Comparison of ENCODE assay signal across 23 cellular contexts in genomic region chr1:157721985-157722384, GRCh38. TPM values are rescaled to one million over a fixed set of nuclear protein-coding genes. Genes with fewer than 3 reads are reported as not detected.
DNase-seq lines count a peak whose midpoint lies in the region; ATAC-seq, FAIRE-seq and TF ChIP-seq lines count a peak whose summit lies in the region.
"Had no signal": no experiment of that assay in that cellular context is flagged by ENCODE, and none has a peak within 500 bp of the region (broad histone marks: within the 10 kb centered on the region; RNA-seq: fewer than 3 reads in every experiment).

No MANE protein-coding gene starts in this region.

- no peak for TF ChIP-seq EP300 in K562 (IDR thresholded peaks at IDR 0.05; ENCODE audit: low read length)

- H3K4me1 Mint-ChIP-seq in natural killer cell, result peaks cover 62 to 70% of the 10 kb centered on the region in 2 donors
- peaks cover 27% of the 10 kb centered on the region for H3K4me1 Mint-ChIP-seq in stimulated activated effector memory CD8-positive, alpha-beta T cell treated with anti-CD3 and anti-CD28 coated beads, Interleukin-12 subunit alpha, Interleukin-12 subunit beta, amount 100 ng/mL, for 72 hours

- H3K27ac ChIP-seq in BLaER1 (no peak overlapping the region), K562 (ENCODE audit: extremely low read depth, low read depth, low read length) (no peak overlapping the region)
- H3K27ac ChIP-seq: GM23248 had no signal

- CTCF ChIA-PET in K562 (lab: Yijun Ruan, JAX; ENCODE audit: low intra/inter-chr PET ratio), result interaction anchor here (0.6 kb wide), 1 partner anchor 42 kb away, joined by 5 read pairs; no protein-coding TSS in a partner anchor

- no peaks in the 10 kb centered on the region for H3K79me2 ChIP-seq in K562 (ENCODE audit: control insufficient read depth, insufficient read depth, low read length)

- peak overlapping the region; percentile 84 to 92 for H3K27ac Mint-ChIP-seq in natural killer cell
- H3K27ac Mint-ChIP-seq in stimulated activated effector memory CD8-positive, alpha-beta T cell treated with anti-CD3 and anti-CD28 coated beads, Interleukin-12 subunit alpha, Interleukin-12 subunit beta, amount 100 ng/mL, for 72 hours, result no peak overlapping the region
- H3K27ac Mint-ChIP-seq: CD14-positive monocyte; CD4-positive, alpha-beta memory T cell; HFFc6 had no signal

- H3K9me3 ChIP-seq in BLaER1 (peaks cover 27% of the 10 kb centered on the region), K562 (replicated peaks; ENCODE audit: control insufficient read depth, insufficient read depth, low read depth, low read length) (no peaks in the 10 kb centered on the region)

- no peak for TF ChIP-seq CTCF in K562 (IDR thresholded peaks at IDR 0.05 in 2 of 3, conservative IDR thresholded peaks at IDR 0.05 in 1 of 3; ENCODE audit: insufficient read depth in 2 of 3, low read depth in 1 of 3, low read length in 3 of 3)
- TF ChIP-seq CTCF in natural killer cell (IDR thresholded peaks at IDR 0.05), result no peak

- no peak overlapping the region for H2AFZ ChIP-seq in K562 (ENCODE audit: low read depth, low read length)
- H2AFZ ChIP-seq: GM23248 had no signal

- H3K4me3 ChIP-seq in BLaER1, result peak overlapping the region; percentile 36
- H3K4me3 ChIP-seq in K562, result no peak overlapping the region
- H3K4me3 ChIP-seq: GM23248 had no signal

- H3K4me2 ChIP-seq in BLaER1 (no peak overlapping the region), K562 (ENCODE audit: insufficient read depth, low read length) (no peak overlapping the region)

- in situ Hi-C loops in K562 (cut with MboI), result no loop called here

- no peak for TF ChIP-seq POLR2A in K562 (conservative IDR thresholded peaks at IDR 0.05)

- no peak overlapping the region for H3K9ac ChIP-seq in BLaER1
- H3K9ac ChIP-seq in K562 (ENCODE audit: insufficient read depth in 1 of 2, low read depth in 2 of 2, low read length in 2 of 2), result no peak overlapping the region
- H3K9ac ChIP-seq: GM23248 had no signal

- no peaks in the 10 kb centered on the region for H4K20me1 ChIP-seq in BLaER1
- no peaks in the 10 kb centered on the region for H4K20me1 ChIP-seq in K562 (replicated peaks; ENCODE audit: control insufficient read depth, insufficient read depth, low read length)

- H3K27me3 Mint-ChIP-seq in natural killer cell (ENCODE audit: low read depth in 2 of 2), result no peaks in the 10 kb centered on the region

- BruUV-seq in K562 (replicated peaks; lab: Mats Ljungman, UMichigan), result no TSS peak

- no peaks in the 10 kb centered on the region for H3K9me1 ChIP-seq in K562 (ENCODE audit: control insufficient read depth, insufficient read depth, low read length)

- H3K9me3 Mint-ChIP-seq in natural killer cell, result peaks cover 2 to 7% of the 10 kb centered on the region in 2 donors
- H3K9me3 Mint-ChIP-seq in stimulated activated effector memory CD8-positive, alpha-beta T cell treated with anti-CD3 and anti-CD28 coated beads, Interleukin-12 subunit alpha, Interleukin-12 subunit beta, amount 100 ng/mL, for 72 hours, result peaks cover 13% of the 10 kb centered on the region

- intact Hi-C loops in K562 (cut with micrococcal nuclease) (no loop called here), natural killer cell (cut with micrococcal nuclease) (loop anchor here (10.0 kb wide), 2 partner anchors 53 to 1213 kb away; partner anchors contain the start of genes FCRL2 and PYHIN1)

- no peak for FAIRE-seq in K562 (lab: Jason Lieb, UNC)
- FAIRE-seq: HTR-8/SVneo had no signal

- H3K4me1 ChIP-seq in BLaER1 (no peaks in the 10 kb centered on the region), K562 (replicated peaks in 1 of 2; ENCODE audit: control insufficient read depth in 2 of 2, insufficient read depth in 2 of 2, low read length in 2 of 2) (no peaks in the 10 kb centered on the region)

- no peak for ATAC-seq in K562
- ATAC-seq in natural killer cell, result no peak
- ATAC-seq in stimulated activated effector memory CD8-positive, alpha-beta T cell treated with anti-CD3 and anti-CD28 coated beads, Interleukin-12 subunit alpha, Interleukin-12 subunit beta, amount 100 ng/mL, for 72 hours, result no peak

- peak overlapping the region; percentile 70 for H3K4me3 Mint-ChIP-seq in natural killer cell
- no peak overlapping the region for H3K4me3 Mint-ChIP-seq in stimulated activated effector memory CD8-positive, alpha-beta T cell treated with anti-CD3 and anti-CD28 coated beads, Interleukin-12 subunit alpha, Interleukin-12 subunit beta, amount 100 ng/mL, for 72 hours
- H3K4me3 Mint-ChIP-seq: CD14-positive monocyte, HFFc6 had no signal

- TF ChIP-seq RAD21 in K562 (CRISPR knock-in tag; conservative IDR thresholded peaks at IDR 0.05 in 1 of 2, IDR thresholded peaks at IDR 0.05 in 1 of 2), result no peak

- H3K36me3 Mint-ChIP-seq in natural killer cell, result no peaks in the 10 kb centered on the region
- peaks cover 5% of the 10 kb centered on the region for H3K36me3 Mint-ChIP-seq in stimulated activated effector memory CD8-positive, alpha-beta T cell treated with anti-CD3 and anti-CD28 coated beads, Interleukin-12 subunit alpha, Interleukin-12 subunit beta, amount 100 ng/mL, for 72 hours
- H3K36me3 Mint-ChIP-seq: CD14-positive monocyte had no signal

- DNase-seq in K562 (ENCODE audit: extremely low read depth in 1 of 4, low spot score in 3 of 4), result no peak
- DNase-seq in natural killer cell, result no peak
- no peak for DNase-seq in LoVo (ENCODE audit: low spot score)
- DNase-seq in stimulated activated effector memory CD8-positive, alpha-beta T cell treated with anti-CD3 and anti-CD28 coated beads, Interleukin-12 subunit alpha, Interleukin-12 subunit beta, amount 100 ng/mL, for 72 hours (ENCODE audit: low spot score in 2 of 2), result no peak
- DNase-seq in cerebellar cortex (ENCODE audit: low spot score), result no peak
- DNase-seq in GM03348 (ENCODE audit: low spot score), result no peak
- DNase-seq: ACHN; CD4-positive, alpha-beta memory T cell; DMS153; DMS79; GDM1; GM23248; HCEC 1CT; HFFc6; IMR-90; KBM-7 had no signal

- H3K36me3 ChIP-seq in BLaER1 (no peaks in the 10 kb centered on the region), K562 (ENCODE audit: control insufficient read depth, insufficient read depth, low read length) (no peaks in the 10 kb centered on the region)

- 0% methylated on average over 1 of the region's 1 CpG for WGBS in K562 (ENCODE audit: insufficient coverage, low coverage, missing lambda C conversion rate)

- POLR2A ChIA-PET in K562 (lab: Yijun Ruan, JAX), result no interaction called here

- H3K27me3 ChIP-seq in BLaER1 (no peaks in the 10 kb centered on the region), K562 (ENCODE audit: control insufficient read depth in 2 of 2, insufficient read depth in 2 of 2, low read length in 2 of 2) (no peaks in the 10 kb centered on the region)

TF ChIP-seq in K562, 482 proteins besides CTCF, POLR2A, EP300 and RAD21:
- peak; percentile 76 for TF ChIP-seq ZFP36 (IDR thresholded peaks at IDR 0.05; ENCODE audit: low read depth, low read length, partially characterized antibody)
- no peak for TF ChIP-seq TBP (optimal IDR thresholded peaks at IDR 0.05; ENCODE audit: low read depth, low read length)

RNA-seq across cellular contexts. Expression of gene FCRL3, which starts 21.4 kb away (rescaled TPM):
- total RNA-seq in K562 (2011; cell fraction: chromatin; rRNA removed; ENCODE audit: low replicate concordance), result not detected in 2 replicates
- total RNA-seq in K562 (2011; cell fraction: nucleolus; rRNA removed), result not detected in 2 replicates
- total RNA-seq in K562 (2011; cell fraction: nucleoplasm; rRNA removed), result not detected in 2 replicates
- not detected in 2 replicates for total RNA-seq in K562 (2014; rRNA removed)
- total RNA-seq in K562 (2014; rRNA removed; fragmentation: Illumina TruSeq; extraction: Trizol), result not detected in 2 replicates
- total RNA-seq in K562 (2015; rRNA removed; fragmentation: Illumina TruSeq; extraction: Trizol), result not detected in 2 replicates
- total RNA-seq in K562 (2021), result not detected in 2 replicates
- not detected in 2 replicates for polyA plus RNA-seq in K562 (2011; rRNA removed)
- not detected in 2 replicates for polyA plus RNA-seq in K562 (2011; cell fraction: cytosol; rRNA removed)
- not detected in 2 replicates for polyA plus RNA-seq in K562 (2011; cell fraction: nucleus; rRNA removed)
- polyA plus RNA-seq in K562 (2012), result not detected in 2 replicates
- not detected in 2 replicates for polyA plus RNA-seq in K562 (2014; fragmentation: Illumina TruSeq; extraction: Trizol)
- polyA plus RNA-seq in K562 (2014; fragmentation: Nextera tagmentation; extraction: Ambion mirVana), result not detected
- polyA plus RNA-seq in K562 (2014; rRNA removed), result not detected in 2 replicates
- not detected in 2 replicates for polyA minus RNA-seq in K562 (2011; rRNA and poly(A)+ RNA removed)
- not detected in 2 replicates for polyA minus RNA-seq in K562 (2011; cell fraction: cytosol; rRNA and poly(A)+ RNA removed)
- polyA minus RNA-seq in K562 (2011; cell fraction: nucleus; rRNA and poly(A)+ RNA removed), result not detected in 2 replicates
- 100 to 1,000 TPM in 1 of 3 donors, 10 to 100 TPM in 2; 69.8 to 117 (median 83.8) TPM for total RNA-seq in natural killer cell
- total RNA-seq: A172, Daoy, GM23248, H4, HFFc6, IMR-90 had no signal
- polyA plus RNA-seq: BJ, GM23248, IMR-90 had no signal

RNA-seq across cellular contexts. Expression of gene FCRL2, which starts 54.9 kb away (rescaled TPM):
- not detected in 2 replicates for total RNA-seq in K562 (2011; cell fraction: chromatin; rRNA removed; ENCODE audit: low replicate concordance)
- not detected in 2 replicates for total RNA-seq in K562 (2011; cell fraction: nucleolus; rRNA removed)
- not detected in 2 replicates for total RNA-seq in K562 (2011; cell fraction: nucleoplasm; rRNA removed)
- total RNA-seq in K562 (2014; rRNA removed) (not detected in 2 replicates), K562 (2014; rRNA removed; fragmentation: Illumina TruSeq; extraction: Trizol) (not detected in 2 replicates), K562 (2015; rRNA removed; fragmentation: Illumina TruSeq; extraction: Trizol) (not detected in 2 replicates), K562 (2021) (not detected in 2 replicates), natural killer cell (1 to 10 TPM in 1 of 3 donors, under 1 TPM in 2; 0.49 to 1.1 (median 0.88) TPM)
- polyA plus RNA-seq in K562 (2011; rRNA removed) (not detected in 2 replicates), K562 (2014; fragmentation: Illumina TruSeq; extraction: Trizol) (not detected in 2 replicates), K562 (2014; fragmentation: Nextera tagmentation; extraction: Ambion mirVana) (not detected), K562 (2014; rRNA removed) (not detected in 2 replicates)
- not detected in 2 replicates for polyA plus RNA-seq in K562 (2011; cell fraction: cytosol; rRNA removed)
- polyA plus RNA-seq in K562 (2011; cell fraction: nucleus; rRNA removed), result not detected in 2 replicates
- not detected in 2 replicates for polyA plus RNA-seq in K562 (2012)
- not detected in 2 replicates for polyA minus RNA-seq in K562 (2011; rRNA and poly(A)+ RNA removed)
- polyA minus RNA-seq in K562 (2011; cell fraction: cytosol; rRNA and poly(A)+ RNA removed), result not detected in 2 replicates
- polyA minus RNA-seq in K562 (2011; cell fraction: nucleus; rRNA and poly(A)+ RNA removed), result not detected in 2 replicates
- total RNA-seq: A172; CD4-positive, alpha-beta memory T cell; Daoy; GM23248; H4; HFFc6; IMR-90 had no signal
- polyA plus RNA-seq: BJ, CD14-positive monocyte, GM23248, IMR-90 had no signal

Comparison
In these comparisons a context has a peak if more than half of its experiments do, and no peak if none do; other contexts are left out.
1. RNA of gene FCRL3, which starts 21.4 kb away (total RNA-seq): 69.8 to 117 TPM in natural killer cell; not detected in K562; every median in the first group is over 10 times any median in the second.